Comparison of ENCODE assay signal across 8 cellular contexts in genomic region chr1:175192630-175193338, GRCh38. TPM values are rescaled to one million over a fixed set of nuclear protein-coding genes. Genes with fewer than 3 reads are reported as not detected.
A peak's percentile ranks its signal among the peaks of the same experiment; 100 is the strongest.
DNase-seq lines count a peak whose midpoint lies in the region; ATAC-seq and TF ChIP-seq lines count a peak whose summit lies in the region.

KIAA0040 (minus strand) TSS chr1:175192776; CDS start chr1:175161013, 31,763 bp downstream.

- H3K27ac Mint-ChIP-seq in IgD-negative memory B cell: peak within 1 kb of the TSS; percentile 87 to 97 (median 96)

- H4K20me1 ChIP-seq in SU-DHL-6 (ENCODE audit: low read depth, low read length) (no peaks in the 10 kb centered on the region), hepatocyte (ENCODE audit: insufficient read depth, poor library complexity, severe bottlenecking) (no peaks in the 10 kb centered on the region)

- intact Hi-C loops in gastrocnemius medialis (cut with DNase I; ENCODE audit: low total_unique reads): loop anchor here (2.0 to 5.0 kb wide), 2 partner anchors 38 to 170 kb away; partner anchors contain the start of gene MRPS14

- H3K4me3 ChIP-seq in SU-DHL-6 (ENCODE audit: insufficient read depth, low read length, poor library complexity, severe bottlenecking): peak within 1 kb of the TSS; percentile 98
- peak within 1 kb of the TSS; percentile 83 for H3K4me3 ChIP-seq in adipocyte (ENCODE audit: low read length)
- H3K4me3 ChIP-seq in hepatocyte: peak within 1 kb of the TSS; percentile 68
- H3K4me3 ChIP-seq in gastrocnemius medialis: peak within 1 kb of the TSS; percentile 76 to 90 (median 78)

- ATAC-seq in GM21423 (IDR thresholded peaks at IDR 0.05; ENCODE audit: unreplicated experiment): peak; percentile 50
- peak; percentile 75 to 83 for ATAC-seq in gastrocnemius medialis

- H3K4me3 Mint-ChIP-seq in IgD-negative memory B cell: peak within 1 kb of the TSS; percentile 88 to 99 (median 98)

- peaks cover 28% of the 10 kb centered on the region for H3K79me2 ChIP-seq in SU-DHL-6 (ENCODE audit: insufficient read depth, low read length)
- H3K79me2 ChIP-seq in hepatocyte: peaks cover 9% of the 10 kb centered on the region

- peak; percentile 73 for DNase-seq in DMS53 treated with DMSO at 0.1 percent for 48 hours (lab: John Stamatoyannopoulos, UW; ENCODE audit: unreplicated experiment)
- peak; percentile 57 for DNase-seq in adipocyte (ENCODE audit: low read depth)
- peak; percentile 89 for DNase-seq in hepatocyte (ENCODE audit: low spot score)
- DNase-seq in gastrocnemius medialis: peak; percentile 53 to 69
- DNase-seq in KG1 (lab: John Stamatoyannopoulos, UW): no peak

- H3K9me2 ChIP-seq in SU-DHL-6 (replicated peaks; ENCODE audit: insufficient read depth, low read length) (no peaks in the 10 kb centered on the region), hepatocyte (replicated peaks; ENCODE audit: insufficient read depth) (no peaks in the 10 kb centered on the region)

- peak within 1 kb of the TSS; percentile 82 for H2AFZ ChIP-seq in SU-DHL-6 (ENCODE audit: low read depth, low read length, severe bottlenecking)
- peak within 1 kb of the TSS; percentile 81 for H2AFZ ChIP-seq in hepatocyte

- TF ChIP-seq CTCF in SU-DHL-6 (IDR thresholded peaks at IDR 0.05; ENCODE audit: insufficient read depth, low read length, poor library complexity, severe bottlenecking) (no peak), hepatocyte (IDR thresholded peaks at IDR 0.05; ENCODE audit: poor library complexity) (peak; percentile 3), gastrocnemius medialis (IDR thresholded peaks at IDR 0.05 in 4 of 5, conservative IDR thresholded peaks at IDR 0.05 in 1 of 5) (no peak)

- H3K27ac ChIP-seq in SU-DHL-6 (ENCODE audit: low read depth, low read length) (peak within 1 kb of the TSS; percentile 69), hepatocyte (peak within 1 kb of the TSS; percentile 87), gastrocnemius medialis (peak within 1 kb of the TSS; percentile 86 to 95 (median 91))

- WGBS in hepatocyte (ENCODE audit: low lambda C conversion rate, missing lambda C conversion rate): 1% methylated on average over 16 of the region's 54 CpGs

- peaks cover 16% of the 10 kb centered on the region for H3K36me3 Mint-ChIP-seq in IgD-negative memory B cell

- H3K4me1 Mint-ChIP-seq in IgD-negative memory B cell: peaks cover 54 to 73% (median 62%) of the 10 kb centered on the region in 3 donors

- H3F3A ChIP-seq in SU-DHL-6 (ENCODE audit: insufficient read depth): peaks cover 6% of the 10 kb centered on the region

- peak; percentile 10 to 29 for TF ChIP-seq POLR2A in gastrocnemius medialis (IDR thresholded peaks at IDR 0.05)

- in situ Hi-C loops in gastrocnemius medialis (cut with MboI; ENCODE audit: low sequenced_read_pairs in 4 of 4): no loop called here

- H3K4me2 ChIP-seq in SU-DHL-6 (ENCODE audit: low read depth, low read length, poor library complexity, severe bottlenecking) (peak within 1 kb of the TSS; percentile 88), hepatocyte (peak within 1 kb of the TSS; percentile 88)

- H3K4me1 ChIP-seq in adipocyte (ENCODE audit: control insufficient read depth, insufficient read depth, low read length): peaks cover 15% of the 10 kb centered on the region
- H3K4me1 ChIP-seq in hepatocyte (ENCODE audit: insufficient read depth): no peaks in the 10 kb centered on the region
- H3K4me1 ChIP-seq in gastrocnemius medialis: peaks cover 10 to 43% of the 10 kb centered on the region in 2 donors

- no peaks in the 10 kb centered on the region for H3K27me3 ChIP-seq in SU-DHL-6 (ENCODE audit: low read length)
- H3K27me3 ChIP-seq in adipocyte (replicated peaks; ENCODE audit: control insufficient read depth, insufficient read depth, low read length): peaks cover 19% of the 10 kb centered on the region
- no peaks in the 10 kb centered on the region for H3K27me3 ChIP-seq in hepatocyte
- no peaks in the 10 kb centered on the region for H3K27me3 ChIP-seq in gastrocnemius medialis

- H3K36me3 ChIP-seq in SU-DHL-6 (ENCODE audit: low read length) (peaks cover 5% of the 10 kb centered on the region; the same call in 1 of the 2 replicates), adipocyte (ENCODE audit: control insufficient read depth, insufficient read depth, low read length, severe bottlenecking) (no peaks in the 10 kb centered on the region), hepatocyte (replicated peaks; ENCODE audit: insufficient read depth, low read depth) (no peaks in the 10 kb centered on the region), gastrocnemius medialis (no peaks in the 10 kb centered on the region)

- H3K9me3 ChIP-seq in SU-DHL-6 (ENCODE audit: insufficient read depth, low read length) (no peaks in the 10 kb centered on the region), adipocyte (ENCODE audit: control insufficient read depth, low read length) (no peaks in the 10 kb centered on the region), hepatocyte (ENCODE audit: low read depth) (no peaks in the 10 kb centered on the region), gastrocnemius medialis (no peaks in the 10 kb centered on the region)

- no peaks in the 10 kb centered on the region for H3K27me3 Mint-ChIP-seq in IgD-negative memory B cell

- H3K9ac ChIP-seq in SU-DHL-6 (ENCODE audit: low read length) (peak within 1 kb of the TSS; percentile 77), adipocyte (ENCODE audit: low read length) (peak within 1 kb of the TSS; percentile 72)

- H3K9me3 Mint-ChIP-seq in IgD-negative memory B cell: no peaks in the 10 kb centered on the region

RNA-seq across cellular contexts. Expression of gene KIAA0040, which starts in this region (rescaled TPM):
- 85.7 TPM for polyA plus RNA-seq in IgD-negative memory B cell
- 8.1 and 8.3 TPM in 2 replicates for total RNA-seq in hepatocyte
- 4.5 and 7.1 TPM in 2 replicates for polyA plus RNA-seq in hepatocyte
- total RNA-seq in gastrocnemius medialis: 10 to 100 TPM; 17.5 to 33.1 (median 19.5) TPM

Comparison
In these comparisons a context has a peak if more than half of its experiments do, and no peak if none do; other contexts are left out.
1. RNA of gene KIAA0040 (polyA plus RNA-seq): 85.7 TPM in IgD-negative memory B cell (single experiment); 4.5 to 7.1 TPM in hepatocyte; every median in the first group is over 10 times any median in the second.
2. Peak in every context shown above with its lines, with median percentiles within 50 percentile points of each other: H3K27ac ChIP-seq and H3K4me3 ChIP-seq.